ENCODE assay signal across 10 cellular contexts in the genomic region with DNA sequence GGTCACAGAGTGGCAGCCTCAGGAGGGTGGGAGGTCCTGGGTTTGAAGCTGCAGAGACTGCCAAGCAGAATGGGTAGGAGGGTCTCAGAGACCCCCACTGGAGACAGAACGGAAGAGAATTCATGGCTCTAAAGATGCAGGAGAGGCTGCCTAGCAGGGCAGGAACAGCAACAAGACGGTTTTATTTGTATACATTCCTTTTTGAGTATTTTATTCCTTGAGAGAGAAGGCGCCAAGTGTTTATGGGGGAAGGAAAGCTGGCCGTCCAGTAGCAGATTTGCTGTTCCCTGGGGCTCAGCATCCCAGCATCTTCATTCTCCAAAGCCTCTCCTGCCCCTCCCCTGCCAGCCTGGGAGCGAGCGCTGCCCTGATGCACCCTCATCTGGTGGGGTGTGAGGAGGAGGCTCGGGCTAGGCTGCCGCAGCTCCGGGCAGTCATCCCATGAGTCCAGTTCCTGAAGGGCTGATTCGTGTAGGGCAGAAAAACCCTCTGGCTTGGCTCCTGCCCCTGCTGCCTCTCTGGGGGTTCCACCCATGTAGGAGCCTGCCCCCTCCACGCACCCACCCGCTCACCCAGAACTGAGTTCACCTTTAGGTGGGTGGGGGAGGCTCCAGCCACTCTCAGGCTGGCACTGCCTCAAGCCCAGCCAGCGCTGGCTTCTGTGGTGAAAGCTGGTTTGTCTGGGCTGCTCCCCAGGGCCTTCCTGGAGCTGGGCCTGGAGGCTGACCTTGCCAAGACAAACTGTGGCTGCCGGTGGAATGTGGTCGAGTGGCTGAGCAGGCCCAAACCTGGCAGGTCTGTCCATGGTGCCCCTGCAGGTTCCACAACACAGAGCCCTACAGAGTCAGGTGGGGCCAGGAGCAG. TPM values are rescaled to one million over a fixed set of nuclear protein-coding genes. Genes with fewer than 3 reads are reported as not detected.
DNase-seq lines count a peak whose midpoint lies in the region; ATAC-seq and TF ChIP-seq lines count a peak whose summit lies in the region.
"Had no signal": no experiment of that assay in that cellular context is flagged by ENCODE, and none has a peak within 500 bp of the region (broad histone marks: within the 10 kb centered on the region; RNA-seq: fewer than 3 reads in every experiment).

No MANE protein-coding gene starts in this region.

- DNase-seq in GM13977 (ENCODE audit: low spot score) (peak; percentile 10), RPMI7951 (ENCODE audit: low read depth) (peak; percentile 49), fibroblast of peridontal ligament (ENCODE audit: extremely low read depth) (peak; percentile 69), sciatic nerve (ENCODE audit: low spot score) (no peak), NCI-H146 (lab: John Stamatoyannopoulos, UW) (no peak)
- no peak for DNase-seq in stimulated activated CD4-positive, alpha-beta T cell treated with anti-CD3 and anti-CD28 coated beads, Interleukin-4, amount 100 ng/mL, for 4 hours
- DNase-seq in stimulated activated naive CD4-positive, alpha-beta T cell treated with Interleukin-2 at 50 U/mL for 16 hours (lab: John Stamatoyannopoulos, UW) = no peak
- DNase-seq: dorsolateral prefrontal cortex had no signal

- in situ Hi-C loops in GM13977 (cut with MboI; ENCODE audit: low pct_unique_long_range_greater_than_20kb, low sequenced_read_pairs, unreplicated experiment) = no loop called here

- no peak for TF ChIP-seq CTCF in GM13977 (IDR thresholded peaks at IDR 0.05; ENCODE audit: extremely low read depth, insufficient read depth, missing control alignments)

- peak; percentile 64 for ATAC-seq in sciatic nerve
- ATAC-seq in HG03175 (IDR thresholded peaks at IDR 0.05; ENCODE audit: unreplicated experiment) = no peak

- intact Hi-C loops in sciatic nerve (cut with DNase I) = no loop called here

RNA-seq across cellular contexts. Expression of gene CPXM1, which starts 32.4 kb away (rescaled TPM):
- not detected in 2 replicates for total RNA-seq in RPMI7951 (2014; rRNA removed; shearing (Covaris generic))
- total RNA-seq in sciatic nerve = 5.9 TPM

RNA-seq across cellular contexts. Expression of gene C20orf141, which starts 46.8 kb away (rescaled TPM):
- total RNA-seq in RPMI7951 (2014; rRNA removed; shearing (Covaris generic)) = not detected in 2 replicates
- total RNA-seq in sciatic nerve = not detected
- total RNA-seq: activated T-helper 2 cell treated with anti-CD3 and anti-CD28 coated beads, Interferon-gamma antibody, Interleukin-2, Interleukin-4, amounts not matched to agents 10 μg/mL and 5 μg/mL and 100 μg/mL, durations not matched to agents 14 hours and 24 hours and 36 hours; dorsolateral prefrontal cortex had no signal

RNA-seq across cellular contexts. Expression of gene TMEM239, which starts 48.2 kb away (rescaled TPM):
- total RNA-seq in RPMI7951 (2014; rRNA removed; shearing (Covaris generic)) = not detected in 2 replicates
- total RNA-seq in sciatic nerve = not detected
- total RNA-seq: activated T-helper 2 cell treated with anti-CD3 and anti-CD28 coated beads, Interferon-gamma antibody, Interleukin-2, Interleukin-4, amounts not matched to agents 10 μg/mL and 5 μg/mL and 100 μg/mL, durations not matched to agents 14 hours and 24 hours and 36 hours; dorsolateral prefrontal cortex had no signal

Comparison
In these comparisons a context has a peak if more than half of its experiments do, and no peak if none do; other contexts are left out.
1. DNase-seq: peak in GM13977 (single experiment), RPMI7951 (single experiment) and fibroblast of peridontal ligament (single experiment); none in sciatic nerve (single experiment), NCI-H146 (single experiment), stimulated activated CD4-positive, alpha-beta T cell treated with anti-CD3 and anti-CD28 coated beads, Interleukin-4, amount 100 ng/mL, for 4 hours (0 of 2) and stimulated activated naive CD4-positive, alpha-beta T cell treated with Interleukin-2 at 50 U/mL for 16 hours (single experiment).